In the genomic region with DNA sequence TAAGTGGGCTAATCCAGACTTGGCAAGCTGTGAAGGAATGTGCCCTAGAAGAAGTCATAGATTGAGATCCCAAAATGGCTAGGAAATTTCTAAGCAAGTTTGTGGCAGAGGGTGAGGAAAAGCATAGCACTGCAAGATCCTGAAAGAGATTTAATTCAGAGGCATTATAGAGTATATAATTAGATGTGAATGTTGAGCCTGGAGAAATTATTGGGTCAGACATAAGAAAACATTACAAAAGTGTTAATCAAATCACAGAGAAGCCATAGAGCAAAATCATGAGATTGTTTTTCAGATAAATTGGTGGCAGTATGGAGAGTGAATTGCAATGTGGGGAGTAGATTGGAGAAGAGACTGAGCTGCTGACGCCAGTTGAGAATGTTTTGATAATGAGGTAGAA, we compare ENCODE assay signal across 19 cellular contexts.
"Had no signal": no experiment of that assay in that cellular context is flagged by ENCODE, and none has a peak within 500 bp of the region (broad histone marks: within the 10 kb centered on the region; RNA-seq: fewer than 3 reads in every experiment).

No MANE protein-coding gene starts in this region.

- FAIRE-seq: HTR-8/SVneo, K562 had no signal

- H3K4me3 ChIP-seq: K562 had no signal

- DNase-seq: Kasumi-1, MM.1S, NCI-H1092 treated with DMSO at 0.1 percent for 48 hours, NCI-H1436, NCI-H187, NCI-H2029, NCI-H2081 treated with DMSO at 0.1 percent for 48 hours, NCI-H2171, NCI-H226, NCI-H446, NCI-H510A, NCI-H524 treated with DMSO at 0.1 percent for 48 hours, NCI-H69, NCI-H774, SHP77, T-helper 1 cell had no signal

- ATAC-seq: K562 had no signal

- H3K9ac ChIP-seq: KMS-11 had no signal
